1 cellular context compared by ENCODE assay signal in genomic region chr18:11040823-11041712, GRCh38.
A peak's percentile ranks its signal among the peaks of the same experiment; 100 is the strongest.
TF ChIP-seq lines count a peak whose summit lies in the region.

No MANE protein-coding gene starts in this region.

TF ChIP-seq in HepG2, 621 proteins besides CTCF, POLR2A, EP300 and RAD21 (continued from another document and continues in another):
- TF ChIP-seq, protein P1, sequence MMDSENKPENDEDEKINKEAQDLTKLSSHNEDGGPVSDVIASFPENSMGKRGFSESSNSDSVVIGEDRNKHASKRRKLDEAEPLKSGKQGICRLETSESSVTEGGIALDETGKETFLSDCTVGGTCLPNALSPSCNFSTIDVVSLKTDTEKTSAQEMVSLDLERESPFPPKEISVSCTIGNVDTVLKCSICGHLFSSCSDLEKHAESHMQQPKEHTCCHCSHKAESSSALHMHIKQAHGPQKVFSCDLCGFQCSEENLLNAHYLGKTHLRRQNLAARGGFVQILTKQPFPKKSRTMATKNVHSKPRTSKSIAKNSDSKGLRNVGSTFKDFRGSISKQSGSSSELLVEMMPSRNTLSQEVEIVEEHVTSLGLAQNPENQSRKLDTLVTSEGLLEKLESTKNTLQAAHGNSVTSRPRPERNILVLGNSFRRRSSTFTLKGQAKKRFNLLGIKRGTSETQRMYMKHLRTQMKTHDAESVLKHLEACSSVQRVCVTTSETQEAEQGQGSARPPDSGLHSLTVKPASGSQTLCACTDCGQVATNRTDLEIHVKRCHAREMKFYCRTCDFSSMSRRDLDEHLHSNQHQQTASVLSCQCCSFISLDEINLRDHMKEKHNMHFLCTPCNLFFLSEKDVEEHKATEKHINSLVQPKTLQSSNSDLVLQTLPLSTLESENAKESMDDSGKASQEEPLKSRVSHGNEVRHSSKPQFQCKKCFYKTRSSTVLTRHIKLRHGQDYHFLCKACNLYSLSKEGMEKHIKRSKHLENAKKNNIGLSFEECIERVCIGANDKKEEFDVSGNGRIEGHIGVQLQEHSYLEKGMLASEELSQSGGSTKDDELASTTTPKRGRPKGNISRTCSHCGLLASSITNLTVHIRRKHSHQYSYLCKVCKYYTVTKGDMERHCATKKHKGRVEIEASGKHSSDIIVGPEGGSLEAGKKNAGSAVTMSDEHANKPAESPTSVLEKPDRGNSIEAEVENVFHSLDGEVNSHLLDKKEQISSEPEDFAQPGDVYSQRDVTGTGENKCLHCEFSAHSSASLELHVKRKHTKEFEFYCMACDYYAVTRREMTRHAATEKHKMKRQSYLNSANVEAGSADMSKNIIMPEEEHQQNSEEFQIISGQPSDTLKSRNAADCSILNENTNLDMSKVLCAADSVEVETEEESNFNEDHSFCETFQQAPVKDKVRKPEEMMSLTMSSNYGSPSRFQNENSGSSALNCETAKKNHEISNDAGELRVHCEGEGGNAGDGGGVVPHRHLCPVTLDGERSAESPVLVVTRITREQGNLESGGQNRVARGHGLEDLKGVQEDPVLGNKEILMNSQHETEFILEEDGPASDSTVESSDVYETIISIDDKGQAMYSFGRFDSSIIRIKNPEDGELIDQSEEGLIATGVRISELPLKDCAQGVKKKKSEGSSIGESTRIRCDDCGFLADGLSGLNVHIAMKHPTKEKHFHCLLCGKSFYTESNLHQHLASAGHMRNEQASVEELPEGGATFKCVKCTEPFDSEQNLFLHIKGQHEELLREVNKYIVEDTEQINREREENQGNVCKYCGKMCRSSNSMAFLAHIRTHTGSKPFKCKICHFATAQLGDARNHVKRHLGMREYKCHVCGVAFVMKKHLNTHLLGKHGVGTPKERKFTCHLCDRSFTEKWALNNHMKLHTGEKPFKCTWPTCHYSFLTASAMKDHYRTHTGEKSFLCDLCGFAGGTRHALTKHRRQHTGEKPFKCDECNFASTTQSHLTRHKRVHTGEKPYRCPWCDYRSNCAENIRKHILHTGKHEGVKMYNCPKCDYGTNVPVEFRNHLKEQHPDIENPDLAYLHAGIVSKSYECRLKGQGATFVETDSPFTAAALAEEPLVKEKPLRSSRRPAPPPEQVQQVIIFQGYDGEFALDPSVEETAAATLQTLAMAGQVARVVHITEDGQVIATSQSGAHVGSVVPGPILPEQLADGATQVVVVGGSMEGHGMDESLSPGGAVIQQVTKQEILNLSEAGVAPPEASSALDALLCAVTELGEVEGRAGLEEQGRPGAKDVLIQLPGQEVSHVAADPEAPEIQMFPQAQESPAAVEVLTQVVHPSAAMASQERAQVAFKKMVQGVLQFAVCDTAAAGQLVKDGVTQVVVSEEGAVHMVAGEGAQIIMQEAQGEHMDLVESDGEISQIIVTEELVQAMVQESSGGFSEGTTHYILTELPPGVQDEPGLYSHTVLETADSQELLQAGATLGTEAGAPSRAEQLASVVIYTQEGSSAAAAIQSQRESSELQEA (CRISPR knock-in tag; IDR thresholded peaks at IDR 0.05; ENCODE audit: not compliant biosample characterization): no peak
- TF ChIP-seq ZNF101 (CRISPR knock-in tag; IDR thresholded peaks at IDR 0.05; ENCODE audit: borderline replicate concordance, low read depth) (no peak), SKIL (CRISPR knock-in tag; IDR thresholded peaks at IDR 0.05; ENCODE audit: borderline replicate concordance) (no peak), CSRNP1 (CRISPR knock-in tag; IDR thresholded peaks at IDR 0.05) (no peak), NR2F6 (IDR thresholded peaks at IDR 0.05) (peak; percentile 64), NR2F6 (CRISPR knock-in tag; IDR thresholded peaks at IDR 0.05) (peak; percentile 54; the same call in 1 of the 2 replicates), ZFP82 (CRISPR knock-in tag; IDR thresholded peaks at IDR 0.05; ENCODE audit: borderline replicate concordance) (no peak), ZNF496 (CRISPR knock-in tag; IDR thresholded peaks at IDR 0.05; ENCODE audit: insufficient replicate concordance) (no peak), SIN3A (IDR thresholded peaks at IDR 0.05; ENCODE audit: borderline replicate concordance, low read depth, low read length) (no peak), TRIM24 (CRISPR knock-in tag; IDR thresholded peaks at IDR 0.05) (no peak), ZNF24 (IDR thresholded peaks at IDR 0.05) (0 out of 2 replicates have a peak, but pooled peaks have one; percentile 11), MED1 (CRISPR knock-in tag; IDR thresholded peaks at IDR 0.05) (peak; percentile 46), HMGA1 (CRISPR knock-in tag; conservative IDR thresholded peaks at IDR 0.05) (no peak), ZNF501 (CRISPR knock-in tag; IDR thresholded peaks at IDR 0.05) (no peak), CEBPG (CRISPR knock-in tag; IDR thresholded peaks at IDR 0.05) (no peak), ELF4 (CRISPR knock-in tag; IDR thresholded peaks at IDR 0.05; ENCODE audit: borderline replicate concordance) (no peak), ZNF563 (CRISPR knock-in tag; IDR thresholded peaks at IDR 0.05) (no peak), ZFAT (CRISPR knock-in tag; conservative IDR thresholded peaks at IDR 0.05) (no peak), RBAK (CRISPR knock-in tag; IDR thresholded peaks at IDR 0.05) (no peak), RXRB (CRISPR knock-in tag; IDR thresholded peaks at IDR 0.05; ENCODE audit: borderline replicate concordance) (peak; percentile 59; the same call in 1 of the 2 replicates), MTA3 (CRISPR knock-in tag; IDR thresholded peaks at IDR 0.05) (no peak), ZNF180 (CRISPR knock-in tag; IDR thresholded peaks at IDR 0.05; ENCODE audit: borderline replicate concordance, low read depth) (no peak), CENPX (CRISPR knock-in tag; IDR thresholded peaks at IDR 0.05) (no peak), KDM4B (CRISPR knock-in tag; IDR thresholded peaks at IDR 0.05) (no peak), ZNF260 (CRISPR knock-in tag; IDR thresholded peaks at IDR 0.05; ENCODE audit: borderline replicate concordance, low read depth) (no peak), CEBPZ (IDR thresholded peaks at IDR 0.05; ENCODE audit: low read length) (no peak), KLF6 (CRISPR knock-in tag; IDR thresholded peaks at IDR 0.05) (no peak), NR2F2 (IDR thresholded peaks at IDR 0.05; ENCODE audit: borderline replicate concordance, low read depth) (no peak), HNRNPUL1 (IDR thresholded peaks at IDR 0.05; ENCODE audit: low read depth, low read length) (no peak), ZGPAT (CRISPR knock-in tag; IDR thresholded peaks at IDR 0.05) (peak; percentile 65; the same call in 1 of the 2 replicates), CBX2 (IDR thresholded peaks at IDR 0.05; ENCODE audit: low read depth, low read length) (no peak), CBX2 (CRISPR knock-in tag; IDR thresholded peaks at IDR 0.05; ENCODE audit: low read depth) (no peak)
- TF ChIP-seq, protein P2, sequence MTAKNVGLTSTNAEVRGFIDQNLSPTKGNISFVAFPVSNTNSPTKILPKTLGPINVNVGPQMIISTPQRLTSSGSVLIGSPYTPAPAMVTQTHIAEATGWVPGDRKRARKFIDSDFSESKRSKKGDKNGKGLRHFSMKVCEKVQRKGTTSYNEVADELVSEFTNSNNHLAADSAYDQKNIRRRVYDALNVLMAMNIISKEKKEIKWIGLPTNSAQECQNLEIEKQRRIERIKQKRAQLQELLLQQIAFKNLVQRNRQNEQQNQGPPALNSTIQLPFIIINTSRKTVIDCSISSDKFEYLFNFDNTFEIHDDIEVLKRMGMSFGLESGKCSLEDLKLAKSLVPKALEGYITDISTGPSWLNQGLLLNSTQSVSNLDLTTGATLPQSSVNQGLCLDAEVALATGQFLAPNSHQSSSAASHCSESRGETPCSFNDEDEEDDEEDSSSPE (CRISPR knock-in tag; IDR thresholded peaks at IDR 0.05): 0 out of 2 replicates have a peak, but pooled peaks have one; percentile 25
- TF ChIP-seq, protein P3, sequence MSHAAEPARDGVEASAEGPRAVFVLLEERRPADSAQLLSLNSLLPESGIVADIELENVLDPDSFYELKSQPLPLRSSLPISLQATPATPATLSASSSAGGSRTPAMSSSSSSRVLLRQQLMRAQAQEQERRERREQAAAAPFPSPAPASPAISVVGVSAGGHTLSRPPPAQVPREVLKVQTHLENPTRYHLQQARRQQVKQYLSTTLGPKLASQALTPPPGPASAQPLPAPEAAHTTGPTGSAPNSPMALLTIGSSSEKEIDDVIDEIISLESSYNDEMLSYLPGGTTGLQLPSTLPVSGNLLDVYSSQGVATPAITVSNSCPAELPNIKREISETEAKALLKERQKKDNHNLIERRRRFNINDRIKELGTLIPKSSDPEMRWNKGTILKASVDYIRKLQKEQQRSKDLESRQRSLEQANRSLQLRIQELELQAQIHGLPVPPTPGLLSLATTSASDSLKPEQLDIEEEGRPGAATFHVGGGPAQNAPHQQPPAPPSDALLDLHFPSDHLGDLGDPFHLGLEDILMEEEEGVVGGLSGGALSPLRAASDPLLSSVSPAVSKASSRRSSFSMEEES (CRISPR knock-in tag; IDR thresholded peaks at IDR 0.05): 0 out of 2 replicates have a peak, but pooled peaks have one; percentile 14
- TF ChIP-seq, protein P4, sequence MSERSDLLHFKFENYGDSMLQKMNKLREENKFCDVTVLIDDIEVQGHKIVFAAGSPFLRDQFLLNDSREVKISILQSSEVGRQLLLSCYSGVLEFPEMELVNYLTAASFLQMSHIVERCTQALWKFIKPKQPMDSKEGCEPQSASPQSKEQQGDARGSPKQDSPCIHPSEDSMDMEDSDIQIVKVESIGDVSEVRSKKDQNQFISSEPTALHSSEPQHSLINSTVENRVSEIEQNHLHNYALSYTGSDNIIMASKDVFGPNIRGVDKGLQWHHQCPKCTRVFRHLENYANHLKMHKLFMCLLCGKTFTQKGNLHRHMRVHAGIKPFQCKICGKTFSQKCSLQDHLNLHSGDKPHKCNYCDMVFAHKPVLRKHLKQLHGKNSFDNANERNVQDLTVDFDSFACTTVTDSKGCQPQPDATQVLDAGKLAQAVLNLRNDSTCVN (CRISPR knock-in tag; IDR thresholded peaks at IDR 0.05; ENCODE audit: borderline replicate concordance): no peak
- TF ChIP-seq, protein P5, sequence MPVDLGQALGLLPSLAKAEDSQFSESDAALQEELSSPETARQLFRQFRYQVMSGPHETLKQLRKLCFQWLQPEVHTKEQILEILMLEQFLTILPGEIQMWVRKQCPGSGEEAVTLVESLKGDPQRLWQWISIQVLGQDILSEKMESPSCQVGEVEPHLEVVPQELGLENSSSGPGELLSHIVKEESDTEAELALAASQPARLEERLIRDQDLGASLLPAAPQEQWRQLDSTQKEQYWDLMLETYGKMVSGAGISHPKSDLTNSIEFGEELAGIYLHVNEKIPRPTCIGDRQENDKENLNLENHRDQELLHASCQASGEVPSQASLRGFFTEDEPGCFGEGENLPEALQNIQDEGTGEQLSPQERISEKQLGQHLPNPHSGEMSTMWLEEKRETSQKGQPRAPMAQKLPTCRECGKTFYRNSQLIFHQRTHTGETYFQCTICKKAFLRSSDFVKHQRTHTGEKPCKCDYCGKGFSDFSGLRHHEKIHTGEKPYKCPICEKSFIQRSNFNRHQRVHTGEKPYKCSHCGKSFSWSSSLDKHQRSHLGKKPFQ (CRISPR knock-in tag; IDR thresholded peaks at IDR 0.05; ENCODE audit: insufficient replicate concordance): no peak
